In genomic region chr2:127414855-127415592, GRCh38 we compare ENCODE assay signal across 1 cellular context.
TF ChIP-seq lines count a peak whose summit lies in the region.

No MANE protein-coding gene starts in this region.

TF ChIP-seq in HepG2, 621 proteins besides CTCF, POLR2A, EP300 and RAD21 (continued from another document and continues in another):
- TF ChIP-seq DNMT1 (CRISPR knock-in tag; IDR thresholded peaks at IDR 0.05): no peak
- TF ChIP-seq HOXA5 (CRISPR knock-in tag; IDR thresholded peaks at IDR 0.05): peak; percentile 16; the same call in 1 of the 2 replicates
- no peak; the same call in 1 of the 2 replicates for TF ChIP-seq MED13 (CRISPR knock-in tag; IDR thresholded peaks at IDR 0.05)
- TF ChIP-seq HOXA9 (CRISPR knock-in tag; IDR thresholded peaks at IDR 0.05; ENCODE audit: borderline replicate concordance): no peak
- no peak for TF ChIP-seq ZNF256 (CRISPR knock-in tag; conservative IDR thresholded peaks at IDR 0.05)
- no peak for TF ChIP-seq ZHX2 (IDR thresholded peaks at IDR 0.05; ENCODE audit: low read depth)
- no peak for TF ChIP-seq ZHX2 (CRISPR knock-in tag; IDR thresholded peaks at IDR 0.05; ENCODE audit: borderline replicate concordance)
- TF ChIP-seq ZNF260 (CRISPR knock-in tag; IDR thresholded peaks at IDR 0.05; ENCODE audit: borderline replicate concordance, low read depth): no peak
- peak; percentile 80 for TF ChIP-seq BCL6 (CRISPR knock-in tag; IDR thresholded peaks at IDR 0.05)
- 0 out of 2 replicates have a peak, but pooled peaks have one; percentile 25 for TF ChIP-seq ARNT2 (CRISPR knock-in tag; IDR thresholded peaks at IDR 0.05; ENCODE audit: low read depth)
- no peak for TF ChIP-seq ZNF557 (CRISPR knock-in tag; IDR thresholded peaks at IDR 0.05)
- no peak for TF ChIP-seq CAMTA2 (CRISPR knock-in tag; IDR thresholded peaks at IDR 0.05; ENCODE audit: borderline replicate concordance)
- TF ChIP-seq, protein P1, sequence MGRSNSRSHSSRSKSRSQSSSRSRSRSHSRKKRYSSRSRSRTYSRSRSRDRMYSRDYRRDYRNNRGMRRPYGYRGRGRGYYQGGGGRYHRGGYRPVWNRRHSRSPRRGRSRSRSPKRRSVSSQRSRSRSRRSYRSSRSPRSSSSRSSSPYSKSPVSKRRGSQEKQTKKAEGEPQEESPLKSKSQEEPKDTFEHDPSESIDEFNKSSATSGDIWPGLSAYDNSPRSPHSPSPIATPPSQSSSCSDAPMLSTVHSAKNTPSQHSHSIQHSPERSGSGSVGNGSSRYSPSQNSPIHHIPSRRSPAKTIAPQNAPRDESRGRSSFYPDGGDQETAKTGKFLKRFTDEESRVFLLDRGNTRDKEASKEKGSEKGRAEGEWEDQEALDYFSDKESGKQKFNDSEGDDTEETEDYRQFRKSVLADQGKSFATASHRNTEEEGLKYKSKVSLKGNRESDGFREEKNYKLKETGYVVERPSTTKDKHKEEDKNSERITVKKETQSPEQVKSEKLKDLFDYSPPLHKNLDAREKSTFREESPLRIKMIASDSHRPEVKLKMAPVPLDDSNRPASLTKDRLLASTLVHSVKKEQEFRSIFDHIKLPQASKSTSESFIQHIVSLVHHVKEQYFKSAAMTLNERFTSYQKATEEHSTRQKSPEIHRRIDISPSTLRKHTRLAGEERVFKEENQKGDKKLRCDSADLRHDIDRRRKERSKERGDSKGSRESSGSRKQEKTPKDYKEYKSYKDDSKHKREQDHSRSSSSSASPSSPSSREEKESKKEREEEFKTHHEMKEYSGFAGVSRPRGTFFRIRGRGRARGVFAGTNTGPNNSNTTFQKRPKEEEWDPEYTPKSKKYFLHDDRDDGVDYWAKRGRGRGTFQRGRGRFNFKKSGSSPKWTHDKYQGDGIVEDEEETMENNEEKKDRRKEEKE (IDR thresholded peaks at IDR 0.05): no peak
- no peak for TF ChIP-seq PLRG1 (conservative IDR thresholded peaks at IDR 0.05)
- TF ChIP-seq, protein P2, sequence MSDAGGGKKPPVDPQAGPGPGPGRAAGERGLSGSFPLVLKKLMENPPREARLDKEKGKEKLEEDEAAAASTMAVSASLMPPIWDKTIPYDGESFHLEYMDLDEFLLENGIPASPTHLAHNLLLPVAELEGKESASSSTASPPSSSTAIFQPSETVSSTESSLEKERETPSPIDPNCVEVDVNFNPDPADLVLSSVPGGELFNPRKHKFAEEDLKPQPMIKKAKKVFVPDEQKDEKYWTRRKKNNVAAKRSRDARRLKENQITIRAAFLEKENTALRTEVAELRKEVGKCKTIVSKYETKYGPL (CRISPR knock-in tag; IDR thresholded peaks at IDR 0.05): no peak
- TF ChIP-seq, protein P3, sequence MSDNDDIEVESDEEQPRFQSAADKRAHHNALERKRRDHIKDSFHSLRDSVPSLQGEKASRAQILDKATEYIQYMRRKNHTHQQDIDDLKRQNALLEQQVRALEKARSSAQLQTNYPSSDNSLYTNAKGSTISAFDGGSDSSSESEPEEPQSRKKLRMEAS (IDR thresholded peaks at IDR 0.05): peak; percentile 47; the same call in 1 of the 2 replicates
- TF ChIP-seq, protein P4, sequence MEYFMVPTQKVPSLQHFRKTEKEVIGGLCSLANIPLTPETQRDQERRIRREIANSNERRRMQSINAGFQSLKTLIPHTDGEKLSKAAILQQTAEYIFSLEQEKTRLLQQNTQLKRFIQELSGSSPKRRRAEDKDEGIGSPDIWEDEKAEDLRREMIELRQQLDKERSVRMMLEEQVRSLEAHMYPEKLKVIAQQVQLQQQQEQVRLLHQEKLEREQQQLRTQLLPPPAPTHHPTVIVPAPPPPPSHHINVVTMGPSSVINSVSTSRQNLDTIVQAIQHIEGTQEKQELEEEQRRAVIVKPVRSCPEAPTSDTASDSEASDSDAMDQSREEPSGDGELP (IDR thresholded peaks at IDR 0.05; ENCODE audit: borderline replicate concordance, low read depth): peak; percentile 59; the same call in 1 of the 2 replicates
- TF ChIP-seq, protein P5, sequence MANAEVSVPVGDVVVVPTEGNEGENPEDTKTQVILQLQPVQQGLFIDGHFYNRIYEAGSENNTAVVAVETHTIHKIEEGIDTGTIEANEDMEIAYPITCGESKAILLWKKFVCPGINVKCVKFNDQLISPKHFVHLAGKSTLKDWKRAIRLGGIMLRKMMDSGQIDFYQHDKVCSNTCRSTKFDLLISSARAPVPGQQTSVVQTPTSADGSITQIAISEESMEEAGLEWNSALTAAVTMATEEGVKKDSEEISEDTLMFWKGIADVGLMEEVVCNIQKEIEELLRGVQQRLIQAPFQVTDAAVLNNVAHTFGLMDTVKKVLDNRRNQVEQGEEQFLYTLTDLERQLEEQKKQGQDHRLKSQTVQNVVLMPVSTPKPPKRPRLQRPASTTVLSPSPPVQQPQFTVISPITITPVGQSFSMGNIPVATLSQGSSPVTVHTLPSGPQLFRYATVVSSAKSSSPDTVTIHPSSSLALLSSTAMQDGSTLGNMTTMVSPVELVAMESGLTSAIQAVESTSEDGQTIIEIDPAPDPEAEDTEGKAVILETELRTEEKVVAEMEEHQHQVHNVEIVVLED (CRISPR knock-in tag; IDR thresholded peaks at IDR 0.05; ENCODE audit: borderline replicate concordance): peak; percentile 34; the same call in 1 of the 2 replicates
- TF ChIP-seq, protein P6, sequence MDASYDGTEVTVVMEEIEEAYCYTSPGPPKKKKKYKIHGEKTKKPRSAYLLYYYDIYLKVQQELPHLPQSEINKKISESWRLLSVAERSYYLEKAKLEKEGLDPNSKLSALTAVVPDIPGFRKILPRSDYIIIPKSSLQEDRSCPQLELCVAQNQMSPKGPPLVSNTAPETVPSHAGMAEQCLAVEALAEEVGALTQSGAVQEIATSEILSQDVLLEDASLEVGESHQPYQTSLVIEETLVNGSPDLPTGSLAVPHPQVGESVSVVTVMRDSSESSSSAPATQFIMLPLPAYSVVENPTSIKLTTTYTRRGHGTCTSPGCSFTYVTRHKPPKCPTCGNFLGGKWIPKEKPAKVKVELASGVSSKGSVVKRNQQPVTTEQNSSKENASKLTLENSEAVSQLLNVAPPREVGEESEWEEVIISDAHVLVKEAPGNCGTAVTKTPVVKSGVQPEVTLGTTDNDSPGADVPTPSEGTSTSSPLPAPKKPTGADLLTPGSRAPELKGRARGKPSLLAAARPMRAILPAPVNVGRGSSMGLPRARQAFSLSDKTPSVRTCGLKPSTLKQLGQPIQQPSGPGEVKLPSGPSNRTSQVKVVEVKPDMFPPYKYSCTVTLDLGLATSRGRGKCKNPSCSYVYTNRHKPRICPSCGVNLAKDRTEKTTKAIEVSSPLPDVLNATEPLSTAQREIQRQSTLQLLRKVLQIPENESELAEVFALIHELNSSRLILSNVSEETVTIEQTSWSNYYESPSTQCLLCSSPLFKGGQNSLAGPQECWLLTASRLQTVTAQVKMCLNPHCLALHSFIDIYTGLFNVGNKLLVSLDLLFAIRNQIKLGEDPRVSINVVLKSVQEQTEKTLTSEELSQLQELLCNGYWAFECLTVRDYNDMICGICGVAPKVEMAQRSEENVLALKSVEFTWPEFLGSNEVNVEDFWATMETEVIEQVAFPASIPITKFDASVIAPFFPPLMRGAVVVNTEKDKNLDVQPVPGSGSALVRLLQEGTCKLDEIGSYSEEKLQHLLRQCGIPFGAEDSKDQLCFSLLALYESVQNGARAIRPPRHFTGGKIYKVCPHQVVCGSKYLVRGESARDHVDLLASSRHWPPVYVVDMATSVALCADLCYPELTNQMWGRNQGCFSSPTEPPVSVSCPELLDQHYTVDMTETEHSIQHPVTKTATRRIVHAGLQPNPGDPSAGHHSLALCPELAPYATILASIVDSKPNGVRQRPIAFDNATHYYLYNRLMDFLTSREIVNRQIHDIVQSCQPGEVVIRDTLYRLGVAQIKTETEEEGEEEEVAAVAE (CRISPR knock-in tag; IDR thresholded peaks at IDR 0.05; ENCODE audit: borderline replicate concordance): 0 out of 2 replicates have a peak, but pooled peaks have one; percentile 23
- TF ChIP-seq SMYD3 (CRISPR knock-in tag; IDR thresholded peaks at IDR 0.05): 0 out of 2 replicates have a peak, but pooled peaks have one; percentile 40
- no peak for TF ChIP-seq NFE2 (CRISPR knock-in tag; IDR thresholded peaks at IDR 0.05)
- TF ChIP-seq TCF7 (IDR thresholded peaks at IDR 0.05; ENCODE audit: low read depth): no peak; the same call in 1 of the 2 replicates
- TF ChIP-seq RARA (CRISPR knock-in tag; IDR thresholded peaks at IDR 0.05): peak; percentile 98
- TF ChIP-seq NR2F2 (IDR thresholded peaks at IDR 0.05; ENCODE audit: borderline replicate concordance, low read depth): peak; percentile 90
- TF ChIP-seq PAF1 (CRISPR knock-in tag; IDR thresholded peaks at IDR 0.05): no peak
- TF ChIP-seq ZNF83 (CRISPR knock-in tag; IDR thresholded peaks at IDR 0.05; ENCODE audit: borderline replicate concordance): no peak
- no peak for TF ChIP-seq SMC3 (IDR thresholded peaks at IDR 0.05; ENCODE audit: low read length)
- TF ChIP-seq PAXIP1 (CRISPR knock-in tag; conservative IDR thresholded peaks at IDR 0.05): peak; percentile 73
- TF ChIP-seq TBL1XR1 (IDR thresholded peaks at IDR 0.05; ENCODE audit: borderline replicate concordance, low read length, partially characterized antibody): peak; percentile 35
- TF ChIP-seq SAP130 (CRISPR knock-in tag; IDR thresholded peaks at IDR 0.05; ENCODE audit: low read depth): peak; percentile 79
- no peak for TF ChIP-seq ZSCAN22 (CRISPR knock-in tag; IDR thresholded peaks at IDR 0.05)
- TF ChIP-seq TCF7L2 (IDR thresholded peaks at IDR 0.05; ENCODE audit: low read depth, low read length): no peak
- no peak for TF ChIP-seq JARID2 (CRISPR knock-in tag; IDR thresholded peaks at IDR 0.05; ENCODE audit: insufficient replicate concordance)
- peak; percentile 87 for TF ChIP-seq PPARG (CRISPR knock-in tag; conservative IDR thresholded peaks at IDR 0.05)
- TF ChIP-seq NFE2L1 (CRISPR knock-in tag; IDR thresholded peaks at IDR 0.05; ENCODE audit: borderline replicate concordance): no peak
- no peak; the same call in 1 of the 2 replicates for TF ChIP-seq MEF2D (CRISPR knock-in tag; IDR thresholded peaks at IDR 0.05)
- no peak for TF ChIP-seq ZNF101 (CRISPR knock-in tag; IDR thresholded peaks at IDR 0.05; ENCODE audit: borderline replicate concordance, low read depth)
- TF ChIP-seq ADNP (CRISPR knock-in tag; IDR thresholded peaks at IDR 0.05): no peak
- no peak for TF ChIP-seq HNRNPUL1 (IDR thresholded peaks at IDR 0.05; ENCODE audit: low read depth, low read length)
- TF ChIP-seq KDM5A (IDR thresholded peaks at IDR 0.05; ENCODE audit: borderline replicate concordance, low read length): no peak
- peak; percentile 90 for TF ChIP-seq KDM3A (CRISPR knock-in tag; IDR thresholded peaks at IDR 0.05; ENCODE audit: low read depth)
- no peak for TF ChIP-seq CHCHD3 (CRISPR knock-in tag; IDR thresholded peaks at IDR 0.05)
- no peak for TF ChIP-seq SYNCRIP (IDR thresholded peaks at IDR 0.05; ENCODE audit: insufficient read depth, low read depth, low read length)
- peak; percentile 75 for TF ChIP-seq KDM2A (CRISPR knock-in tag; IDR thresholded peaks at IDR 0.05; ENCODE audit: borderline replicate concordance, low read depth)
